Comparison of ENCODE assay signal across 8 cellular contexts in genomic region chr16:81095953-81096714, GRCh38. TPM values are rescaled to one million over a fixed set of nuclear protein-coding genes. Genes with fewer than 3 reads are reported as not detected.
A peak's percentile ranks its signal among the peaks of the same experiment; 100 is the strongest.
DNase-seq lines count a peak whose midpoint lies in the region; ATAC-seq and TF ChIP-seq lines count a peak whose summit lies in the region.

GCSH (minus strand) TSS chr16:81096395; CDS start chr16:81096278, 117 bp downstream.

- peak within 1 kb of the TSS; percentile 79 for H3K4me3 Mint-ChIP-seq in activated CD4-positive, alpha-beta memory T cell treated with anti-CD3 and anti-CD28 coated beads for 36 hours

- no peaks in the 10 kb centered on the region for H3K9me3 ChIP-seq in liver (ENCODE audit: control insufficient read depth in 4 of 4, low read length in 3 of 4)

- H3K9me3 Mint-ChIP-seq in activated CD4-positive, alpha-beta memory T cell treated with anti-CD3 and anti-CD28 coated beads for 36 hours = no peaks in the 10 kb centered on the region

- peaks cover 2% of the 10 kb centered on the region for H3K36me3 Mint-ChIP-seq in activated CD4-positive, alpha-beta memory T cell treated with anti-CD3 and anti-CD28 coated beads for 36 hours

- TF ChIP-seq RAD21 in liver (IDR thresholded peaks at IDR 0.05) = no peak

- intact Hi-C loops in activated CD4-positive, alpha-beta memory T cell treated with anti-CD3 and anti-CD28 coated beads for 36 hours (cut with micrococcal nuclease) = loop anchor here (1.0 kb wide), 4 partner anchors 19 to 218 kb away; partner anchors contain the start of genes C16orf46 and GAN
- intact Hi-C loops in dorsolateral prefrontal cortex (cut with DNase I) = loop anchor here (1.0 to 10.0 kb wide), 6 partner anchors 19 to 219 kb away; partner anchors contain the start of genes ATMIN (in 2 of the 2), C16orf46 (in 2 of the 2), CENPN (in 1 of the 2) and CMC2 (in 1 of the 2)

- H3K36me3 ChIP-seq in liver (ENCODE audit: control insufficient read depth in 4 of 4, insufficient read depth in 3 of 4, low read depth in 1 of 4, low read length in 3 of 4) = no peaks in the 10 kb centered on the region

- H3K27ac Mint-ChIP-seq in activated CD4-positive, alpha-beta memory T cell treated with anti-CD3 and anti-CD28 coated beads for 36 hours = peak within 1 kb of the TSS; percentile 70

- peak; percentile 93 to 100 (median 98) for DNase-seq in C1 segment of cervical spinal cord (lab: John Stamatoyannopoulos, UW)
- peak; percentile 87 for DNase-seq in NCI-H774 (lab: John Stamatoyannopoulos, UW)
- DNase-seq in activated CD4-positive, alpha-beta memory T cell treated with anti-CD3 and anti-CD28 coated beads for 36 hours = peak; percentile 99
- peak; percentile 97 to 100 (median 99) for DNase-seq in dorsolateral prefrontal cortex
- DNase-seq in stimulated activated CD4-positive, alpha-beta T cell treated with anti-CD3 and anti-CD28 coated beads, Interleukin-4, amount 100 ng/mL, for 24 hours = peak; percentile 99

- H3K4me1 Mint-ChIP-seq in activated CD4-positive, alpha-beta memory T cell treated with anti-CD3 and anti-CD28 coated beads for 36 hours (ENCODE audit: low read depth) = peaks cover 14% of the 10 kb centered on the region

- H3K27me3 Mint-ChIP-seq in activated CD4-positive, alpha-beta memory T cell treated with anti-CD3 and anti-CD28 coated beads for 36 hours = no peaks in the 10 kb centered on the region

- POLR2A ChIA-PET in activated CD4-positive, alpha-beta memory T cell treated with anti-CD3 and anti-CD28 coated beads for 36 hours (lab: Charles Lee) = no interaction called here

- H3K27ac ChIP-seq in dorsolateral prefrontal cortex = peak within 1 kb of the TSS in 53 of 59 donors; percentile 9 to 90 (median 71)
- peak within 1 kb of the TSS; percentile 73 to 86 for H3K27ac ChIP-seq in liver (ENCODE audit: low read depth in 1 of 2, low read length in 2 of 2)

- H3K4me3 ChIP-seq in dorsolateral prefrontal cortex (peak within 1 kb of the TSS; percentile 61 to 98 (median 88)), liver (ENCODE audit: low read depth in 1 of 3, low read length in 3 of 3) (peak within 1 kb of the TSS; percentile 21 to 78 (median 65))

- CTCF ChIA-PET in activated CD4-positive, alpha-beta memory T cell treated with anti-CD3 and anti-CD28 coated beads for 36 hours (lab: Charles Lee) = interaction anchor here (1.4 kb wide), 1 partner anchor 60 kb away, joined by 5 read pairs; the partner anchor contains the start of gene ATMIN

- peaks cover 0 to 18% (median 7%) of the 10 kb centered on the region in 4 donors for H3K4me1 ChIP-seq in liver (ENCODE audit: control insufficient read depth in 4 of 4, insufficient read depth in 4 of 4, low read length in 3 of 4)

- TF ChIP-seq CTCF in dorsolateral prefrontal cortex (IDR thresholded peaks at IDR 0.05 in 54 of 56, conservative IDR thresholded peaks at IDR 0.05 in 2 of 56; ENCODE audit: low read depth in 1 of 56, partially characterized antibody in 56 of 56) = peak in 33 of 56 donors; percentile 11 to 56 (median 26)
- no peak for TF ChIP-seq CTCF in liver (IDR thresholded peaks at IDR 0.05; ENCODE audit: low read depth, low read length, missing input control)

- ATAC-seq in GM19395 (IDR thresholded peaks at IDR 0.05; ENCODE audit: unreplicated experiment) (peak; percentile 98), HG03565 (IDR thresholded peaks at IDR 0.05; ENCODE audit: unreplicated experiment) (peak; percentile 94)

- peak within 1 kb of the TSS; percentile 4 to 57 for H3K9ac ChIP-seq in liver (ENCODE audit: low read depth in 1 of 2, low read length in 2 of 2)

- H3K27me3 ChIP-seq in dorsolateral prefrontal cortex (no peaks in the 10 kb centered on the region), liver (ENCODE audit: control insufficient read depth in 4 of 4, insufficient read depth in 4 of 4, low read length in 3 of 4) (no peaks in the 10 kb centered on the region)

- 4% methylated on average over 80 of the region's 83 CpGs for WGBS in liver

TF ChIP-seq in liver, 16 proteins besides CTCF, POLR2A, EP300 and RAD21:
- TF ChIP-seq REST (IDR thresholded peaks at IDR 0.05) = peak; percentile 40
- TF ChIP-seq EGR1 (IDR thresholded peaks at IDR 0.05; ENCODE audit: low read depth in 2 of 2) = peak; percentile 62 to 76
- peak; percentile 36 to 55 for TF ChIP-seq RXRA (IDR thresholded peaks at IDR 0.05)
- TF ChIP-seq, protein P1, sequence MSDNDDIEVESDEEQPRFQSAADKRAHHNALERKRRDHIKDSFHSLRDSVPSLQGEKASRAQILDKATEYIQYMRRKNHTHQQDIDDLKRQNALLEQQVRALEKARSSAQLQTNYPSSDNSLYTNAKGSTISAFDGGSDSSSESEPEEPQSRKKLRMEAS (IDR thresholded peaks at IDR 0.05) = peak; percentile 61
- TF ChIP-seq, protein P2, sequence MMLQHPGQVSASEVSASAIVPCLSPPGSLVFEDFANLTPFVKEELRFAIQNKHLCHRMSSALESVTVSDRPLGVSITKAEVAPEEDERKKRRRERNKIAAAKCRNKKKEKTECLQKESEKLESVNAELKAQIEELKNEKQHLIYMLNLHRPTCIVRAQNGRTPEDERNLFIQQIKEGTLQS (IDR thresholded peaks at IDR 0.05) = no peak
- no peak for TF ChIP-seq YY1 (IDR thresholded peaks at IDR 0.05)
- TF ChIP-seq JUND (IDR thresholded peaks at IDR 0.05) = no peak
- TF ChIP-seq GABPA (IDR thresholded peaks at IDR 0.05 in 1 of 2, conservative IDR thresholded peaks at IDR 0.05 in 1 of 2) = peak in 1 of 2 donors; percentile 77
- peak; percentile 79 for TF ChIP-seq SP1 (IDR thresholded peaks at IDR 0.05)
- TF ChIP-seq NR2F2 (IDR thresholded peaks at IDR 0.05) = no peak

RNA-seq across cellular contexts. Expression of gene GCSH, which starts in this region (rescaled TPM):
- 10 to 100 TPM; 23.9 to 24.7 TPM for total RNA-seq in activated CD4-positive, alpha-beta memory T cell treated with anti-CD3 and anti-CD28 coated beads for 36 hours
- total RNA-seq in dorsolateral prefrontal cortex (10 to 100 TPM; 28.2 to 78.2 (median 45.7) TPM), liver (10 to 100 TPM; 34.6 to 38.0 TPM)
- 100 to 1,000 TPM in 1 of 2 donors, 10 to 100 TPM in 1; 72.0 to 132 TPM for polyA plus RNA-seq in liver

Comparison
In these comparisons a context has a peak if more than half of its experiments do, and no peak if none do; other contexts are left out.
1. Peak in every context shown above with its lines: DNase-seq, ATAC-seq, H3K4me3 ChIP-seq and H3K27ac ChIP-seq.